ENCODE assay signal across 15 cellular contexts in the genomic region with DNA sequence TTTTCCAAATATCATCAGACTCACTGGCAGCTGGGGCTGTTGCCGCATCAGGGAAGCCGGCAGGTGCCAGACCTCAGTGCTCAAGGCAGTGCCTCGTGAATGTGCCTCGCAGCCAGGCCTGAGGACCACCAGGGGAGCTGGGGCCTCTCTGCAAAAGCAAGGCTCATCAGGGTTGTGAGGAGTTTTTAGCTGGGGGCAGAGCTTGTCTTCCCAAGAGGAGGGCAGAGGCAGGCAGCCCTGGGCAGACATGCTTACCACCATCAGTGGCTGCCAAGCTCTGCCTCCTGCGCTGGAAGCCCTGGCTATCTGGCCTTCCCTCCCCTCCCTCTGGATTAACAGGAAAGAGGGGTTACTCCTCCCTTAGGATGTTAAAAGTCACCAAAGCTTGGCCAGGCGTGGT. TPM values are rescaled to one million over a fixed set of nuclear protein-coding genes. Genes with fewer than 3 reads are reported as not detected.
A peak's percentile ranks its signal among the peaks of the same experiment; 100 is the strongest.
DNase-seq lines count a peak whose midpoint lies in the region; ATAC-seq and TF ChIP-seq lines count a peak whose summit lies in the region.
"Had no signal": no experiment of that assay in that cellular context is flagged by ENCODE, and none has a peak within 500 bp of the region (broad histone marks: within the 10 kb centered on the region; RNA-seq: fewer than 3 reads in every experiment).

No MANE protein-coding gene starts in this region.

- H3K36me3 ChIP-seq in BLaER1 treated with 17β-estradiol and CSF1 and Interleukin-3, amounts not matched to agents 10 nM and 100 nM, result no peaks in the 10 kb centered on the region

- peak overlapping the region; percentile 75 to 93 (median 85) for H3K4me2 ChIP-seq in BLaER1 treated with 17β-estradiol and CSF1 and Interleukin-3, amounts not matched to agents 10 nM and 100 nM

- H3K27ac ChIP-seq in BLaER1 treated with 17β-estradiol and CSF1 and Interleukin-3, amounts not matched to agents 10 nM and 100 nM, result peak overlapping the region; percentile 52 to 87 (median 78); a peak in 21 of 22 replicates
- H3K27ac ChIP-seq in VCaP, result peak overlapping the region; percentile 12; the same call in 1 of the 2 replicates

- no peaks in the 10 kb centered on the region for H3K27me3 ChIP-seq in BLaER1 treated with 17β-estradiol and CSF1 and Interleukin-3, amounts not matched to agents 10 nM and 100 nM

- TF ChIP-seq CTCF in VCaP (conservative IDR thresholded peaks at IDR 0.05), result no peak

- H3K9me3 ChIP-seq in BLaER1 treated with 17β-estradiol and CSF1 and Interleukin-3, amounts not matched to agents 10 nM and 100 nM (replicated peaks in 1 of 11), result peaks cover 0 to 4% (median 0%) of the 10 kb centered on the region in 11 experiments; a peak in 1 of 22 replicates

- ATAC-seq in left lobe of liver (no peak), SK-N-SH treated with all-trans-retinoic acid at 6 μM for 48 hours (no peak), HG03442 (IDR thresholded peaks at IDR 0.05; ENCODE audit: unreplicated experiment) (no peak)
- ATAC-seq: Panc1 had no signal

- H3K4me3 ChIP-seq in BLaER1 treated with 17β-estradiol and CSF1 and Interleukin-3, amounts not matched to agents 10 nM and 100 nM, result no peak overlapping the region

- peak; percentile 29 for DNase-seq in left lobe of liver (ENCODE audit: low spot score)
- peak; percentile 16 for DNase-seq in retina
- no peak for DNase-seq in NCI-H187 treated with DMSO at 0.1 percent for 48 hours (lab: John Stamatoyannopoulos, UW)
- no peak for DNase-seq in DMS 273 (lab: John Stamatoyannopoulos, UW; ENCODE audit: unreplicated experiment)
- DNase-seq: C1 segment of cervical spinal cord, DMS 273 treated with DMSO at 0.1 percent for 48 hours, GOT3, MM.1S, NCI-H1092 treated with DMSO at 0.1 percent for 48 hours, NCI-H524 had no signal

- H4K20me1 ChIP-seq in BLaER1 treated with 17β-estradiol and CSF1 and Interleukin-3, amounts not matched to agents 10 nM and 100 nM, result no peaks in the 10 kb centered on the region

- peak overlapping the region in 4 of 11 experiments; percentile 3 to 63 (median 46); a peak in 6 of 22 replicates for H3K9ac ChIP-seq in BLaER1 treated with 17β-estradiol and CSF1 and Interleukin-3, amounts not matched to agents 10 nM and 100 nM

- peaks cover 83 to 94% (median 88%) of the 10 kb centered on the region in 10 experiments for H3K4me1 ChIP-seq in BLaER1 treated with 17β-estradiol and CSF1 and Interleukin-3, amounts not matched to agents 10 nM and 100 nM

TF ChIP-seq in SK-N-SH treated with all-trans-retinoic acid at 6 μM for 48 hours, 23 proteins besides CTCF, POLR2A, EP300 and RAD21:
- TF ChIP-seq SNAI2 (CRISPR knock-in tag; IDR thresholded peaks at IDR 0.05), result no peak
TF ChIP-seq in SK-N-SH treated with all-trans-retinoic acid at 6 μM for 48 hours: peak in this region for 0.

RNA-seq across cellular contexts. Expression of gene TBC1D9B, which starts 8.8 kb away (rescaled TPM):
- total RNA-seq in left lobe of liver, result 107 TPM

RNA-seq across cellular contexts. Expression of gene MRNIP, which starts 57.9 kb away (rescaled TPM):
- total RNA-seq in left lobe of liver, result 12.8 TPM

Comparison
In these comparisons a context has a peak if more than half of its experiments do, and no peak if none do; other contexts are left out.
1. DNase-seq: peak in left lobe of liver (single experiment) and retina (single experiment); none in NCI-H187 treated with DMSO at 0.1 percent for 48 hours (single experiment) and DMS 273 (single experiment).